8 cellular contexts compared by ENCODE assay signal in the genomic region with DNA sequence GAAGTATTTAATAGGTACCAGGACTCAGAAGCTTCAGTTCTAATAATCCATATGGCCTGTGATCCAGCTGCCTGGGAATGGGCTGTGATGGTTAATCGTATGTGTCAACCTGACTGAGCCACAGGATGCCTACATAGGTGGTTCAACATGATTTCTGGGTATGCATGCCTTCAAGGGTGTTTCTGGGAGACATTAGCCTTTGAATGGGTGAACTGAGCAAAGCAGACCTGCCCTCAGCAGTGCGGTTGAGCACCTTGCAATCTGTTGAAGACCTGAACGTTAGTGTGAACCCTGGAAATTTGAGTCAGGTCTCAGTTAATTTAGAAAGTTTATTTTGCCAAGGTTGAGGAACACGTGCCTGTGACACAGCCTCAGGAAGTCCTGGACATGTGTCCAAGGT.
"Had no signal": no experiment of that assay in that cellular context is flagged by ENCODE, and none has a peak within 500 bp of the region (broad histone marks: within the 10 kb centered on the region; RNA-seq: fewer than 3 reads in every experiment).

No MANE protein-coding gene starts in this region.

- H3K27ac Mint-ChIP-seq: HFFc6 had no signal

- H3K4me3 ChIP-seq: HAP-1, K562 had no signal

- FAIRE-seq: H54, HTR-8/SVneo, K562 had no signal

- H3K9me3 Mint-ChIP-seq: HFFc6 had no signal

- H3K9me3 ChIP-seq: HAP-1 had no signal

- DNase-seq: GOT3, HFFc6, IMR-90, KG1 had no signal

- H3K4me3 Mint-ChIP-seq: HFFc6 had no signal

- ATAC-seq: K562 had no signal

- H3K36me3 ChIP-seq: HAP-1 had no signal
